1 cellular context compared by ENCODE assay signal in the genomic region with DNA sequence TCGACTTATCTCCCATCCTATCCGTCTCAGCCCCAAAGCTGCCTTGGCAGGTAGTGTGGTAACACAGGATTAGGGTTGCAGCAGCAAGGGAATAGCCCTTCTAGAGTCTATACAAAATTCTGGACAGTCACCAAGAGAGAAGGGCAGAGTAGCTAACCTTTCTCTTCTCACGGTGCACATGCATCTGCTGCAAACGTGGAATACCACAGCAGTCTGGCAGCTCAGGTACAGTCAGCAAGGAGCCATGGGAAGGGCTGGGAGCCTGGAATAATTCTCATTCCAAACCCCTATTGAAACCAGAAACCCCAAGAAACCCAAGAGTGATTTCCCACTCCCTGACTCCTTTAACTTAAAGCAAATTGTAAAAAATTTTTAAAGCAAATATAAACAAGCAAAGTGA.
TF ChIP-seq lines count a peak whose summit lies in the region.

No MANE protein-coding gene starts in this region.

TF ChIP-seq in K562, 482 proteins besides CTCF, POLR2A, EP300 and RAD21 (continued from another document):
- TF ChIP-seq POLR2B (IDR thresholded peaks at IDR 0.05; ENCODE audit: low read depth, partially characterized antibody) (no peak), RBM34 (IDR thresholded peaks at IDR 0.05; ENCODE audit: borderline replicate concordance, insufficient read depth, low read length) (no peak)
- TF ChIP-seq, protein P1, sequence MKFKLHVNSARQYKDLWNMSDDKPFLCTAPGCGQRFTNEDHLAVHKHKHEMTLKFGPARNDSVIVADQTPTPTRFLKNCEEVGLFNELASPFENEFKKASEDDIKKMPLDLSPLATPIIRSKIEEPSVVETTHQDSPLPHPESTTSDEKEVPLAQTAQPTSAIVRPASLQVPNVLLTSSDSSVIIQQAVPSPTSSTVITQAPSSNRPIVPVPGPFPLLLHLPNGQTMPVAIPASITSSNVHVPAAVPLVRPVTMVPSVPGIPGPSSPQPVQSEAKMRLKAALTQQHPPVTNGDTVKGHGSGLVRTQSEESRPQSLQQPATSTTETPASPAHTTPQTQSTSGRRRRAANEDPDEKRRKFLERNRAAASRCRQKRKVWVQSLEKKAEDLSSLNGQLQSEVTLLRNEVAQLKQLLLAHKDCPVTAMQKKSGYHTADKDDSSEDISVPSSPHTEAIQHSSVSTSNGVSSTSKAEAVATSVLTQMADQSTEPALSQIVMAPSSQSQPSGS (CRISPR knock-in tag; IDR thresholded peaks at IDR 0.05): no peak
- TF ChIP-seq, protein P2, sequence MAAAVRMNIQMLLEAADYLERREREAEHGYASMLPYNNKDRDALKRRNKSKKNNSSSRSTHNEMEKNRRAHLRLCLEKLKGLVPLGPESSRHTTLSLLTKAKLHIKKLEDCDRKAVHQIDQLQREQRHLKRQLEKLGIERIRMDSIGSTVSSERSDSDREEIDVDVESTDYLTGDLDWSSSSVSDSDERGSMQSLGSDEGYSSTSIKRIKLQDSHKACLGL (CRISPR knock-in tag; IDR thresholded peaks at IDR 0.05; ENCODE audit: borderline replicate concordance, poor library complexity, severe bottlenecking): no peak
